32 cellular contexts compared by ENCODE assay signal in the genomic region with DNA sequence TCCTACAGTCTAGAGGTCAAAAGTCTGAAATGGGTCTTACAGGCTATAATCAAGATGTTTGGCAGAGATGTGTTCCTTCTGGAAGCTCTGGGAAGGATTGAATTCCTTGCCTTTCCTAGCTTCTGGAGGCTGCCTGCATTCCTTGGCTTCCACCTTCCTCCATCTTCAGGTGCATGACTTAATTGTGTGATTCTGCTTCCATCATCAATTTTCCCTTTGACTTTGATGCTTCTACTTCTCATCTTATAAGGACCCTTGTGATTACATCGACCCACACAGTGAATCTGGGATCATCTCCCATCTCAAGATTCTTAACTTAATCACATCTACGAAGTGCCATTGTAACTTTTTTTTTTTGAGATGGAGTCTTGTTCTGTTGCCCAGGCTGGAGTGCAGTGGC.
"Had no signal": no experiment of that assay in that cellular context is flagged by ENCODE, and none has a peak within 500 bp of the region (broad histone marks: within the 10 kb centered on the region; RNA-seq: fewer than 3 reads in every experiment).

No MANE protein-coding gene starts in this region.

- H3K36me3 ChIP-seq: neural progenitor cell, ovary, spleen, suprapubic skin, tibial artery, transverse colon, vagina had no signal

- ATAC-seq: naive thymus-derived CD4-positive, alpha-beta T cell; natural killer cell; psoas muscle; right cardiac atrium; sciatic nerve; stimulated activated memory B cell treated with anti-CD40 and anti-IgM and Interleukin-4, amounts not matched to agents 10 μg/mL and 1 μg/mL and 100 μg/mL, for 72 hours; stimulated activated naive CD8-positive, alpha-beta T cell treated with anti-CD3 and anti-CD28 coated beads, Interleukin-15, amount 100 ng/mL, for 72 hours; stimulated activated naive CD8-positive, alpha-beta T cell treated with anti-CD3 and anti-CD28 coated beads, Interleukin-15, Interleukin-2, amounts not matched to agents 100 U/mL and 50 U/mL, for 24 hours had no signal

- H3K4me3 ChIP-seq: neural progenitor cell, ovary, psoas muscle, skin epidermis, smooth muscle cell, spleen, suprapubic skin, testis, tibial artery, transverse colon, vagina had no signal

- H3K27ac Mint-ChIP-seq: naive thymus-derived CD4-positive, alpha-beta T cell; natural killer cell; nephron; neural progenitor cell; progenitor cell of endocrine pancreas; stimulated activated memory B cell treated with anti-CD40 and anti-IgM and Interleukin-4, amounts not matched to agents 10 μg/mL and 1 μg/mL and 100 μg/mL, for 72 hours; stimulated activated naive CD8-positive, alpha-beta T cell treated with anti-CD3 and anti-CD28 coated beads, Interleukin-15, amount 100 ng/mL, for 72 hours; type B pancreatic cell had no signal

- H3K9me3 ChIP-seq: ovary, psoas muscle, spleen, suprapubic skin, testis, tibial artery, transverse colon, vagina had no signal

- H3K27me3 ChIP-seq: ovary, testis, tibial artery, transverse colon, vagina had no signal

- H3K79me2 ChIP-seq: parathyroid adenoma had no signal

- DNase-seq: naive thymus-derived CD4-positive, alpha-beta T cell; natural killer cell; occipital lobe; ovary; posterior cingulate gyrus; psoas muscle; right cardiac atrium; spleen; stimulated activated CD4-positive, alpha-beta T cell treated with anti-CD3 and anti-CD28 coated beads, Interleukin-12 subunit alpha, Interleukin-12 subunit beta, amount 100 ng/mL, for 4 hours; stimulated activated CD4-positive, alpha-beta T cell treated with anti-CD3 and anti-CD28 coated beads, Interleukin-1b, Interleukin-23, amount 100 ng/mL, for 48 hours; stimulated activated CD4-positive, alpha-beta T cell treated with anti-CD3 and anti-CD28 coated beads, Interleukin-4, amount 100 ng/mL, for 1 hour; stimulated activated CD4-positive, alpha-beta T cell treated with anti-CD3 and anti-CD28 coated beads, Interleukin-4, amount 100 ng/mL, for 4 hours; stimulated activated CD8-positive, alpha-beta memory T cell treated with anti-CD3 and anti-CD28 coated beads, Interleukin-4, amount 100 ng/mL, for 48 hours; stimulated activated naive CD4-positive, alpha-beta T cell; stimulated activated naive CD8-positive, alpha-beta T cell treated with anti-CD3 and anti-CD28 coated beads, Interleukin-15, amount 100 ng/mL, for 72 hours; stimulated activated naive CD8-positive, alpha-beta T cell treated with anti-CD3 and anti-CD28 coated beads, Interleukin-15, Interleukin-2, amounts not matched to agents 100 U/mL and 50 U/mL, for 24 hours; substantia nigra; testis; tibial artery; transverse colon had no signal

- H3K9me3 Mint-ChIP-seq: naive thymus-derived CD4-positive, alpha-beta T cell; natural killer cell; nephron; neural progenitor cell; stimulated activated memory B cell treated with anti-CD40 and anti-IgM and Interleukin-4, amounts not matched to agents 10 μg/mL and 1 μg/mL and 100 μg/mL, for 72 hours; stimulated activated naive CD8-positive, alpha-beta T cell treated with anti-CD3 and anti-CD28 coated beads, Interleukin-15, amount 100 ng/mL, for 72 hours; type B pancreatic cell had no signal

- FAIRE-seq: urothelium cell line had no signal

- H3K36me3 Mint-ChIP-seq: naive thymus-derived CD4-positive, alpha-beta T cell; natural killer cell; neural progenitor cell; stimulated activated memory B cell treated with anti-CD40 and anti-IgM and Interleukin-4, amounts not matched to agents 10 μg/mL and 1 μg/mL and 100 μg/mL, for 72 hours; type B pancreatic cell had no signal

- H2AFZ ChIP-seq: neural progenitor cell, parathyroid adenoma had no signal

- H3K9ac ChIP-seq: neural progenitor cell, parathyroid adenoma had no signal

- H3K4me2 ChIP-seq: neural progenitor cell, smooth muscle cell had no signal

- H3K27ac ChIP-seq: neural progenitor cell, ovary, parathyroid adenoma, psoas muscle, skin epidermis, spleen, suprapubic skin, testis, tibial artery, transverse colon, vagina had no signal

- H3K4me1 ChIP-seq: parathyroid adenoma, psoas muscle, spleen, suprapubic skin, testis, tibial artery, transverse colon, vagina had no signal
